ENCODE assay signal across 8 cellular contexts in the genomic region with DNA sequence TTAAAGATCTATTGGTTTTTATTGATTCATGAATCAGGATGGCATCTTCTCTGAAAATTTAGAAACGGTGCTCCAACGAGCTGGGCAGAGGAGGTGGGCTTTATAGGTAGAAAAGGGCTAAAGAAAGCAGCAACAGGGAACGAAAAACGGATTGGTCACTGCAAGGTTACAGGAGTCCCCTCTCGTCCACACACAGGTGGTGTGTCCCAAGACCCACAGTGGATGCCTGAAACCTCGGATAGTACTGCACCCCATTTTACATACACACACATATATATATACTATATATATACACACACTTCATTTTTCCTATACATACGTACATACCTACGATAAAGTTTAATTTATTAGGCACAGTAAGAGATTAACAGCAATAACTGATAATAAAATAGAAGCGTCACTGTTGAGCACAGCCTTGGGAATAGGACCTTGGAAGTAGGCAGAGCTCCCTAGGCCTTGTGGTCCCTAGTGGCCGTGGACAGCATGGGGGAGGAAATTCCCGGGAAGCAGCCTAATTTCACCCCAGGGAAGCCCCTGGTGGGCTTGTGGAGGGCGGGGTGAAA. TPM values are rescaled to one million over a fixed set of nuclear protein-coding genes. Genes with fewer than 3 reads are reported as not detected.
A peak's percentile ranks its signal among the peaks of the same experiment; 100 is the strongest.
DNase-seq lines count a peak whose midpoint lies in the region; ATAC-seq and TF ChIP-seq lines count a peak whose summit lies in the region.

No MANE protein-coding gene starts in this region.

- peak overlapping the region; percentile 75 for H3K27ac Mint-ChIP-seq in central memory CD8-positive, alpha-beta T cell (ENCODE audit: low read depth)

- ATAC-seq in central memory CD8-positive, alpha-beta T cell (replicated peaks; ENCODE audit: extremely low read depth, poor library complexity, severe bottlenecking): no peak

- no peaks in the 10 kb centered on the region for H3K9me3 Mint-ChIP-seq in central memory CD8-positive, alpha-beta T cell

- TF ChIP-seq CTCF in 22Rv1 (IDR thresholded peaks at IDR 0.05): no peak

- no peaks in the 10 kb centered on the region for H3K27me3 ChIP-seq in mucosa of rectum (ENCODE audit: control insufficient read depth in 2 of 2, insufficient read depth in 2 of 2, low read length in 2 of 2)

- H3K4me1 Mint-ChIP-seq in central memory CD8-positive, alpha-beta T cell: peaks cover 22% of the 10 kb centered on the region

- peak overlapping the region in 1 of 2 donors; percentile 41 for H3K9ac ChIP-seq in mucosa of rectum (ENCODE audit: low read depth in 1 of 2, low read length in 2 of 2)

- no peaks in the 10 kb centered on the region for H3K27me3 Mint-ChIP-seq in central memory CD8-positive, alpha-beta T cell

- POLR2A ChIA-PET in HEK293T (lab: Yijun Ruan, JAX): interaction anchor here (0.7 to 2.2 kb wide), 12 partner anchors 9 to 388 kb away, joined by 3 to 21 read pairs (median 4); a partner anchor contains a TSS

- H3K27ac ChIP-seq in 22Rv1: peak overlapping the region; percentile 58; the same call in 1 of the 2 replicates
- H3K27ac ChIP-seq in mucosa of rectum (ENCODE audit: low read depth in 2 of 2, low read length in 2 of 2): peak overlapping the region; percentile 57 to 87

- H3K4me3 Mint-ChIP-seq in central memory CD8-positive, alpha-beta T cell: peak overlapping the region; percentile 83

- CTCF ChIA-PET in HEK293T (lab: Yijun Ruan, JAX): interaction anchor here (1.2 to 1.7 kb wide), 3 partner anchors 9 to 97 kb away, joined by 3 to 8 read pairs (median 8); no protein-coding TSS in a partner anchor

- H3K4me1 ChIP-seq in mucosa of rectum (ENCODE audit: control insufficient read depth in 2 of 2, insufficient read depth in 2 of 2, low read length in 2 of 2): peaks cover 6 to 10% of the 10 kb centered on the region in 2 donors

- H3K9me3 ChIP-seq in mucosa of rectum (ENCODE audit: control insufficient read depth in 2 of 2, low read length in 2 of 2): no peaks in the 10 kb centered on the region

- DNase-seq in HT-29 (ENCODE audit: low spot score) (peak; percentile 22), HEK293T (ENCODE audit: extremely low spot score) (no peak), SKM-1 (lab: John Stamatoyannopoulos, UW; ENCODE audit: unreplicated experiment) (no peak), NCI-H226 (no peak)
- peak in 1 of 2 donors; percentile 19 for DNase-seq in central memory CD8-positive, alpha-beta T cell (ENCODE audit: low spot score in 2 of 2)
- no peak for DNase-seq in activated CD8-positive, alpha-beta memory T cell treated with anti-CD3 and anti-CD28 coated beads, Interleukin-2, amount 50 U/mL, for 48 hours

- H3K4me3 ChIP-seq in mucosa of rectum (ENCODE audit: low read length in 2 of 2): peak overlapping the region; percentile 48 to 87

- H3K36me3 Mint-ChIP-seq in central memory CD8-positive, alpha-beta T cell (ENCODE audit: insufficient read depth): peaks cover 20% of the 10 kb centered on the region

- H3K36me3 ChIP-seq in mucosa of rectum (ENCODE audit: control insufficient read depth in 2 of 2, insufficient read depth in 2 of 2, low read length in 2 of 2): peaks cover 6 to 7% of the 10 kb centered on the region in 2 donors

TF ChIP-seq in HEK293T, 16 proteins besides CTCF, POLR2A, EP300 and RAD21:
- TF ChIP-seq FOXK2 (IDR thresholded peaks at IDR 0.05) (no peak), SUZ12 (IDR thresholded peaks at IDR 0.05) (no peak), SP1 (IDR thresholded peaks at IDR 0.05) (no peak), HDGF (IDR thresholded peaks at IDR 0.05; ENCODE audit: borderline replicate concordance) (no peak), ARNT (IDR thresholded peaks at IDR 0.05) (no peak), L3MBTL2 (conservative IDR thresholded peaks at IDR 0.05) (no peak; the same call in 1 of the 2 replicates), TARDBP (IDR thresholded peaks at IDR 0.05) (no peak), BHLHE40 (IDR thresholded peaks at IDR 0.05; ENCODE audit: borderline replicate concordance) (no peak), NFRKB (IDR thresholded peaks at IDR 0.05) (no peak), FOXA1 (IDR thresholded peaks at IDR 0.05) (no peak)

RNA-seq across cellular contexts. Expression of a gene that starts 0.7 kb away (rescaled TPM):
- 34.3 and 39.5 TPM in 2 replicates for total RNA-seq in HT-29 (2014; rRNA removed; shearing (Covaris generic))
